ENCODE assay signal across 8 cellular contexts in genomic region chr19:7533281-7533819, GRCh38. TPM values are rescaled to one million over a fixed set of nuclear protein-coding genes. Genes with fewer than 3 reads are reported as not detected.
DNase-seq lines count a peak whose midpoint lies in the region; ATAC-seq lines count a peak whose summit lies in the region.

No MANE protein-coding gene starts in this region.

- POLR2A ChIA-PET in activated CD4-positive, alpha-beta T cell treated with anti-CD3 and anti-CD28 coated beads for 36 hours (lab: Charles Lee), result no interaction called here

- no peaks in the 10 kb centered on the region for H3K9me3 Mint-ChIP-seq in activated CD4-positive, alpha-beta T cell treated with anti-CD3 and anti-CD28 coated beads for 36 hours (ENCODE audit: low read depth)

- peak overlapping the region; percentile 67 for H3K27ac Mint-ChIP-seq in activated CD4-positive, alpha-beta T cell treated with anti-CD3 and anti-CD28 coated beads for 36 hours

- peak overlapping the region; percentile 91 for H3K4me3 Mint-ChIP-seq in activated CD4-positive, alpha-beta T cell treated with anti-CD3 and anti-CD28 coated beads for 36 hours

- ATAC-seq in activated CD4-positive, alpha-beta T cell treated with anti-CD3 and anti-CD28 coated beads for 36 hours, result no peak
- peak; percentile 52 for ATAC-seq in sciatic nerve
- no peak for ATAC-seq in HG02885 (IDR thresholded peaks at IDR 0.05; ENCODE audit: poor library complexity, unreplicated experiment)

- peaks cover 10% of the 10 kb centered on the region for H3K36me3 Mint-ChIP-seq in activated CD4-positive, alpha-beta T cell treated with anti-CD3 and anti-CD28 coated beads for 36 hours (ENCODE audit: low read depth)

- no peak for DNase-seq in activated CD4-positive, alpha-beta T cell treated with anti-CD3 and anti-CD28 coated beads for 36 hours
- DNase-seq in activated CD4-positive, alpha-beta T cell treated with anti-CD3 and anti-CD28 coated beads for 4 hours, result no peak
- peak; percentile 56 for DNase-seq in astrocyte of the hippocampus (ENCODE audit: low read depth, low spot score)
- DNase-seq in sciatic nerve (ENCODE audit: low spot score), result peak; percentile 87
- no peak for DNase-seq in GM19240 (ENCODE audit: insufficient read length, low spot score)
- DNase-seq in activated effector memory CD4-positive, alpha-beta T cell treated with Interleukin-2 at 50 U/mL for 16 hours, result no peak

- peaks cover 20% of the 10 kb centered on the region for H3K4me1 Mint-ChIP-seq in activated CD4-positive, alpha-beta T cell treated with anti-CD3 and anti-CD28 coated beads for 36 hours

- no peaks in the 10 kb centered on the region for H3K4me1 ChIP-seq in iPS-15b (ENCODE audit: control insufficient read depth, insufficient read depth, low read length)

- H3K36me3 ChIP-seq in iPS-15b (ENCODE audit: control insufficient read depth, insufficient read depth, low read length), result peaks cover 6% of the 10 kb centered on the region

- H3K4me3 ChIP-seq in iPS-15b (ENCODE audit: low read depth, low read length), result peak overlapping the region; percentile 75

- peak overlapping the region; percentile 79 for H3K9ac ChIP-seq in iPS-15b (ENCODE audit: low read depth, low read length)

- H3K27me3 Mint-ChIP-seq in activated CD4-positive, alpha-beta T cell treated with anti-CD3 and anti-CD28 coated beads for 36 hours, result no peaks in the 10 kb centered on the region

- H3K9me3 ChIP-seq in iPS-15b (ENCODE audit: control insufficient read depth, insufficient read depth, low read length), result no peaks in the 10 kb centered on the region

- no peaks in the 10 kb centered on the region for H3K27me3 ChIP-seq in iPS-15b (ENCODE audit: control insufficient read depth, insufficient read depth, low read length)

- CTCF ChIA-PET in activated CD4-positive, alpha-beta T cell treated with anti-CD3 and anti-CD28 coated beads for 36 hours (lab: Charles Lee), result interaction anchor here (0.9 to 1.2 kb wide), 2 partner anchors 36 to 183 kb away, joined by 3 to 4 read pairs; a partner anchor contains a TSS

- intact Hi-C loops in activated CD4-positive, alpha-beta T cell treated with anti-CD3 and anti-CD28 coated beads for 36 hours (cut with DNase I, micrococcal nuclease), result loop anchor here (10.0 kb wide), 2 partner anchors 179 to 1169 kb away; partner anchors contain the start of gene CLPP (in 1 of the 2)
- intact Hi-C loops in sciatic nerve (cut with DNase I), result no loop called here

RNA-seq across cellular contexts. Expression of gene PNPLA6, which starts 2.2 kb away (rescaled TPM):
- 100 to 1,000 TPM in 1 of 2 experiments, 10 to 100 TPM in 1; 82.2 to 108 TPM for total RNA-seq in activated CD4-positive, alpha-beta T cell treated with anti-CD3 and anti-CD28 coated beads for 36 hours
- 133 TPM for total RNA-seq in sciatic nerve

RNA-seq across cellular contexts. Expression of gene MCOLN1, which starts 10.9 kb away (rescaled TPM):
- 1 to 10 TPM; 6.7 to 7.7 TPM for total RNA-seq in activated CD4-positive, alpha-beta T cell treated with anti-CD3 and anti-CD28 coated beads for 36 hours
- 35.3 TPM for total RNA-seq in sciatic nerve

RNA-seq across cellular contexts. Expression of gene ZNF358, which starts 17.4 kb away (rescaled TPM):
- 1 to 10 TPM; 5.1 to 8.5 TPM for total RNA-seq in activated CD4-positive, alpha-beta T cell treated with anti-CD3 and anti-CD28 coated beads for 36 hours
- 47.6 TPM for total RNA-seq in sciatic nerve

RNA-seq across cellular contexts. Expression of gene PEX11G, which starts 44.5 kb away (rescaled TPM):
- total RNA-seq in activated CD4-positive, alpha-beta T cell treated with anti-CD3 and anti-CD28 coated beads for 36 hours, result 1 to 10 TPM in 1 of 2 experiments, under 1 TPM in 1; 0.51 to 1.1 TPM
- 4.7 TPM for total RNA-seq in sciatic nerve

Comparison
In these comparisons a context has a peak if more than half of its experiments do, and no peak if none do; other contexts are left out.
1. DNase-seq: peak in astrocyte of the hippocampus (single experiment) and sciatic nerve (single experiment); none in activated CD4-positive, alpha-beta T cell treated with anti-CD3 and anti-CD28 coated beads for 36 hours (single experiment), activated CD4-positive, alpha-beta T cell treated with anti-CD3 and anti-CD28 coated beads for 4 hours (0 of 2), GM19240 (single experiment) and activated effector memory CD4-positive, alpha-beta T cell treated with Interleukin-2 at 50 U/mL for 16 hours (single experiment).